In genomic region chr11:95327273-95327948, GRCh38 we compare ENCODE assay signal across 21 cellular contexts.
"Had no signal": no experiment of that assay in that cellular context is flagged by ENCODE, and none has a peak within 500 bp of the region (broad histone marks: within the 10 kb centered on the region; RNA-seq: fewer than 3 reads in every experiment).

No MANE protein-coding gene starts in this region.

- H3K4me1 ChIP-seq: gastrocnemius medialis had no signal

- H3K27me3 Mint-ChIP-seq: activated CD8-positive, alpha-beta T cell treated with anti-CD3 and anti-CD28 coated beads for 36 hours; memory B cell; naive B cell had no signal

- H3K27me3 ChIP-seq: brain microvascular endothelial cell, gastrocnemius medialis had no signal

- DNase-seq: activated CD4-positive, alpha-beta T cell treated with anti-CD3 and anti-CD28 coated beads for 48 hours; activated CD4-positive, CD25-positive, alpha-beta regulatory T cell; activated CD8-positive, alpha-beta T cell treated with anti-CD3 and anti-CD28 coated beads for 36 hours; activated naive CD4-positive, alpha-beta T cell treated with anti-CD3 and anti-CD28 coated beads for 36 hours; activated T-cell treated with anti-CD3 and anti-CD28 coated beads, Interleukin-2, amount 50 U/mL, for 1 hour; brain microvascular endothelial cell; gastrocnemius medialis; head of caudate nucleus; left ventricle myocardium inferior; mucosa of descending colon; naive B cell; stimulated activated CD4-positive, alpha-beta T cell treated with anti-CD3 and anti-CD28 coated beads, Interleukin-4, amount 100 ng/mL, for 1 hour; T-helper 1 cell; T-helper 9 cell had no signal

- H3K4me3 Mint-ChIP-seq: activated CD8-positive, alpha-beta T cell treated with anti-CD3 and anti-CD28 coated beads for 36 hours; activated naive CD4-positive, alpha-beta T cell treated with anti-CD3 and anti-CD28 coated beads for 36 hours; memory B cell; naive B cell; neural crest cell had no signal

- H3K4me3 ChIP-seq: coronary artery, gastrocnemius medialis, left ventricle myocardium inferior, mucosa of descending colon, smooth muscle cell, thoracic aorta had no signal

- H3K27ac Mint-ChIP-seq: activated CD8-positive, alpha-beta T cell treated with anti-CD3 and anti-CD28 coated beads for 36 hours; activated naive CD4-positive, alpha-beta T cell treated with anti-CD3 and anti-CD28 coated beads for 36 hours; activated T-helper 2 cell treated with anti-CD3 and anti-CD28 coated beads, Interferon-gamma antibody, Interleukin-2, Interleukin-4, amounts not matched to agents 10 μg/mL and 5 μg/mL and 100 μg/mL, durations not matched to agents 14 hours and 24 hours and 36 hours; memory B cell had no signal

- H3K36me3 Mint-ChIP-seq: memory B cell had no signal

- H3K27ac ChIP-seq: brain microvascular endothelial cell, coronary artery, gastrocnemius medialis, left ventricle myocardium inferior, thoracic aorta had no signal

- H3K36me3 ChIP-seq: brain microvascular endothelial cell, gastrocnemius medialis, left ventricle myocardium inferior, thoracic aorta had no signal

- H3K9me3 Mint-ChIP-seq: activated CD8-positive, alpha-beta T cell treated with anti-CD3 and anti-CD28 coated beads for 36 hours; activated naive CD4-positive, alpha-beta T cell treated with anti-CD3 and anti-CD28 coated beads for 36 hours; activated T-helper 2 cell treated with anti-CD3 and anti-CD28 coated beads, Interferon-gamma antibody, Interleukin-2, Interleukin-4, amounts not matched to agents 10 μg/mL and 5 μg/mL and 100 μg/mL, durations not matched to agents 14 hours and 24 hours and 36 hours; memory B cell; naive B cell had no signal

- ATAC-seq: activated CD8-positive, alpha-beta T cell treated with anti-CD3 and anti-CD28 coated beads for 36 hours; gastrocnemius medialis; mucosa of descending colon; sciatic nerve had no signal

- H3K9me3 ChIP-seq: gastrocnemius medialis, left ventricle myocardium inferior, mucosa of descending colon, thoracic aorta had no signal
